9 cellular contexts compared by ENCODE assay signal in the genomic region with DNA sequence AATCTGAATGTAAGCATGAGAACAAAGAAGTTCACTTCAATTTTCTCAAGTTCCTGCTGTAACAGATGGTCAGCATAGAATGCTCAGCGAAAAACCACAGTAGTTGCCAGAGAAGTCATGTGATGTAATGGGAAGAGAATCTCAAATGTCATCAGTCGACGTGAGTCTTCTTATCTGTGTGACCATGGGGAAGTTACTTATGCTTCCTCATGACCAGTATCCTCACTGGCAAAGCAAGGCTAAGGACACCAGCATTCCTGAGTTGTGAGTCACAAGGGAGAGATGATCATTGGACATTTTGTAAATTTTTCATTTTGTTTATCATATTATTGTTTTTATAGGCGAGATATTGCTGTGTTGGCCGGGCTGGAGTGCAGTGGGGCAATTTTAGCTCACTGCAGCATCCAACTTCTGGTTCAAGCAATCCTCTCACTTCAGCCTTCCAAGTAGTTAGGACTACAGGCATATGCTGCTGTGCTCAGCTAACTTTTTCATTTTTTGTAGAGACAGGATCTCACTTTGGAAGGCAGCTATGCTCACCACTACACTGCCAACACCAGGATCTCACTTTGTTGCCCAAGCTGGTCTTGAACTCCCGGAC. TPM values are rescaled to one million over a fixed set of nuclear protein-coding genes. Genes with fewer than 3 reads are reported as not detected.
A peak's percentile ranks its signal among the peaks of the same experiment; 100 is the strongest.
DNase-seq lines count a peak whose midpoint lies in the region; FAIRE-seq and TF ChIP-seq lines count a peak whose summit lies in the region.
"Had no signal": no experiment of that assay in that cellular context is flagged by ENCODE, and none has a peak within 500 bp of the region (broad histone marks: within the 10 kb centered on the region; RNA-seq: fewer than 3 reads in every experiment).

No MANE protein-coding gene starts in this region.

- no peaks in the 10 kb centered on the region for H3K27me3 Mint-ChIP-seq in dendritic cell treated with granulocyte-macrophage colony-stimulating factor and Interleukin-4, amounts not matched to agents 40 ng/mL and 50 ng/mL, for 4 days

- H3K9me3 ChIP-seq in BLaER1, result peaks cover 1% of the 10 kb centered on the region; the same call in 1 of the 2 replicates
- no peaks in the 10 kb centered on the region for H3K9me3 ChIP-seq in effector memory CD4-positive, alpha-beta T cell (ENCODE audit: control insufficient read depth, low read length)
- no peaks in the 10 kb centered on the region for H3K9me3 ChIP-seq in thyroid gland

- H3K18ac ChIP-seq in mesendoderm (ENCODE audit: low read length), result no peak overlapping the region

- H3K4me1 Mint-ChIP-seq in dendritic cell treated with granulocyte-macrophage colony-stimulating factor and Interleukin-4, amounts not matched to agents 40 ng/mL and 50 ng/mL, for 4 days (ENCODE audit: low read depth), result peaks cover 42% of the 10 kb centered on the region

- no peak overlapping the region for H2BK5ac ChIP-seq in mesendoderm (ENCODE audit: low read length)

- no peaks in the 10 kb centered on the region for H3K79me1 ChIP-seq in mesendoderm (ENCODE audit: low read length)

- no peak for FAIRE-seq in H54 (lab: Jason Lieb, UNC)
- FAIRE-seq: GM18507 had no signal

- H3K56ac ChIP-seq in mesendoderm (ENCODE audit: low read length), result no peak overlapping the region

- peaks cover 19% of the 10 kb centered on the region for H3K4me1 ChIP-seq in BLaER1
- H3K4me1 ChIP-seq in mesendoderm (ENCODE audit: control insufficient read depth, low read depth, low read length), result no peaks in the 10 kb centered on the region
- no peaks in the 10 kb centered on the region for H3K4me1 ChIP-seq in effector memory CD4-positive, alpha-beta T cell (ENCODE audit: control insufficient read depth, insufficient read depth, low read length, poor library complexity, severe bottlenecking)
- H3K4me1 ChIP-seq in thyroid gland, result peaks cover 12 to 25% of the 10 kb centered on the region in 2 donors

- no peaks in the 10 kb centered on the region for H3K79me2 ChIP-seq in mesendoderm (ENCODE audit: control insufficient read depth, insufficient read depth, low read length)

- H3K23ac ChIP-seq in mesendoderm (ENCODE audit: low read length), result no peak overlapping the region

- H2BK120ac ChIP-seq in mesendoderm (ENCODE audit: low read depth, low read length), result no peak overlapping the region

- no peak overlapping the region for H4K8ac ChIP-seq in mesendoderm (ENCODE audit: low read depth, low read length)

- DNase-seq in H54 (ENCODE audit: insufficient read length, low spot score) (peak; percentile 51), NCI-H524 treated with DMSO at 0.1 percent for 48 hours (lab: John Stamatoyannopoulos, UW) (peak; percentile 35), mesendoderm (peak; percentile 85), GM19238 (ENCODE audit: insufficient read length, low spot score) (no peak), thyroid gland (no peak)
- DNase-seq in effector memory CD4-positive, alpha-beta T cell, result no peak

- H4K5ac ChIP-seq in mesendoderm (ENCODE audit: low read length), result no peak overlapping the region

- H3K9me3 Mint-ChIP-seq in dendritic cell treated with granulocyte-macrophage colony-stimulating factor and Interleukin-4, amounts not matched to agents 40 ng/mL and 50 ng/mL, for 4 days, result no peaks in the 10 kb centered on the region

- no CpG with 5 or more reads among the region's 6 CpGs for WGBS in mesendoderm (ENCODE audit: extremely low coverage, insufficient coverage, low lambda C conversion rate)
- 61 to 75% methylated on average over 6 of the region's 6 CpGs for whole genome bisulfite sequencing in thyroid gland, 2 donors

- H4K20me1 ChIP-seq in BLaER1, result no peaks in the 10 kb centered on the region

- H3K9ac ChIP-seq in BLaER1 (no peak overlapping the region), mesendoderm (ENCODE audit: low read length) (no peak overlapping the region)

- H3K4me2 ChIP-seq in BLaER1 (peak overlapping the region; percentile 22), mesendoderm (ENCODE audit: low read length) (no peak overlapping the region)

- no peak overlapping the region for H3K4ac ChIP-seq in mesendoderm (ENCODE audit: low read depth, low read length)

- H3K27me3 ChIP-seq in BLaER1 (no peaks in the 10 kb centered on the region), mesendoderm (ENCODE audit: insufficient read depth, low read length, poor library complexity) (no peaks in the 10 kb centered on the region), thyroid gland (no peaks in the 10 kb centered on the region)
- H3K27me3 ChIP-seq in effector memory CD4-positive, alpha-beta T cell (replicated peaks; ENCODE audit: control insufficient read depth, insufficient read depth, low read length, poor library complexity, severe bottlenecking), result no peaks in the 10 kb centered on the region

- intact Hi-C loops in dendritic cell treated with granulocyte-macrophage colony-stimulating factor and Interleukin-4, amounts not matched to agents 40 ng/mL and 50 ng/mL, for 4 days (cut with micrococcal nuclease), result loop anchor here (5.0 to 10.0 kb wide), 2 partner anchors 79 to 141 kb away; no protein-coding TSS in a partner anchor
- intact Hi-C loops in thyroid gland (cut with DNase I), result no loop called here

- TF ChIP-seq POLR2A in H54 (IDR thresholded peaks at IDR 0.05; ENCODE audit: low read depth, low read length), result no peak
- no peak for TF ChIP-seq POLR2A in thyroid gland (IDR thresholded peaks at IDR 0.05)

- no peak overlapping the region for H2BK15ac ChIP-seq in mesendoderm (replicated peaks; ENCODE audit: low read depth)

- H3K27ac Mint-ChIP-seq in dendritic cell treated with granulocyte-macrophage colony-stimulating factor and Interleukin-4, amounts not matched to agents 40 ng/mL and 50 ng/mL, for 4 days, result peak overlapping the region; percentile 83

- TF ChIP-seq CTCF in thyroid gland (IDR thresholded peaks at IDR 0.05), result no peak

- no peak overlapping the region for H3K4me3 Mint-ChIP-seq in dendritic cell treated with granulocyte-macrophage colony-stimulating factor and Interleukin-4, amounts not matched to agents 40 ng/mL and 50 ng/mL, for 4 days

- no peak overlapping the region for H3K4me3 ChIP-seq in BLaER1
- H3K4me3 ChIP-seq in mesendoderm (ENCODE audit: low read length), result no peak overlapping the region
- H3K4me3 ChIP-seq in effector memory CD4-positive, alpha-beta T cell (ENCODE audit: insufficient read depth, low read depth, low read length, poor library complexity, severe bottlenecking), result no peak overlapping the region
- no peak overlapping the region for H3K4me3 ChIP-seq in thyroid gland (replicated peaks in 1 of 3)

- H3K27ac ChIP-seq in BLaER1 (peak overlapping the region; percentile 53), mesendoderm (ENCODE audit: low read depth, low read length) (no peak overlapping the region), thyroid gland (peak overlapping the region in 1 of 3 donors; percentile 39)
- H3K27ac ChIP-seq in effector memory CD4-positive, alpha-beta T cell (ENCODE audit: insufficient read depth, low read length, poor library complexity, severe bottlenecking), result no peak overlapping the region

- no peak overlapping the region for H2AK5ac ChIP-seq in mesendoderm (ENCODE audit: low read length)

- H3K36me3 Mint-ChIP-seq in dendritic cell treated with granulocyte-macrophage colony-stimulating factor and Interleukin-4, amounts not matched to agents 40 ng/mL and 50 ng/mL, for 4 days (ENCODE audit: low read depth), result no peaks in the 10 kb centered on the region

- H3K36me3 ChIP-seq in BLaER1 (peaks cover 50% of the 10 kb centered on the region), mesendoderm (ENCODE audit: control insufficient read depth, insufficient read depth, low read length) (no peaks in the 10 kb centered on the region), thyroid gland (no peaks in the 10 kb centered on the region)
- H3K36me3 ChIP-seq in effector memory CD4-positive, alpha-beta T cell (ENCODE audit: control insufficient read depth, insufficient read depth, low read length), result no peaks in the 10 kb centered on the region

RNA-seq across cellular contexts. Expression of a gene that starts 21.9 kb away (rescaled TPM):
- polyA plus RNA-seq in mesendoderm (2013, experiment 1 of 2), result 5.2 TPM
- polyA plus RNA-seq in mesendoderm (2013, experiment 2 of 2), result 5.1 TPM
- 100 to 1,000 TPM; 151 to 361 (median 194) TPM for total RNA-seq in thyroid gland

Comparison
In these comparisons a context has a peak if more than half of its experiments do, and no peak if none do; other contexts are left out.
1. DNase-seq: peak in H54 (single experiment), NCI-H524 treated with DMSO at 0.1 percent for 48 hours (single experiment) and mesendoderm (single experiment); none in GM19238 (single experiment), effector memory CD4-positive, alpha-beta T cell (0 of 3) and thyroid gland (0 of 2).